Comparison of ENCODE assay signal across 8 cellular contexts in the genomic region with DNA sequence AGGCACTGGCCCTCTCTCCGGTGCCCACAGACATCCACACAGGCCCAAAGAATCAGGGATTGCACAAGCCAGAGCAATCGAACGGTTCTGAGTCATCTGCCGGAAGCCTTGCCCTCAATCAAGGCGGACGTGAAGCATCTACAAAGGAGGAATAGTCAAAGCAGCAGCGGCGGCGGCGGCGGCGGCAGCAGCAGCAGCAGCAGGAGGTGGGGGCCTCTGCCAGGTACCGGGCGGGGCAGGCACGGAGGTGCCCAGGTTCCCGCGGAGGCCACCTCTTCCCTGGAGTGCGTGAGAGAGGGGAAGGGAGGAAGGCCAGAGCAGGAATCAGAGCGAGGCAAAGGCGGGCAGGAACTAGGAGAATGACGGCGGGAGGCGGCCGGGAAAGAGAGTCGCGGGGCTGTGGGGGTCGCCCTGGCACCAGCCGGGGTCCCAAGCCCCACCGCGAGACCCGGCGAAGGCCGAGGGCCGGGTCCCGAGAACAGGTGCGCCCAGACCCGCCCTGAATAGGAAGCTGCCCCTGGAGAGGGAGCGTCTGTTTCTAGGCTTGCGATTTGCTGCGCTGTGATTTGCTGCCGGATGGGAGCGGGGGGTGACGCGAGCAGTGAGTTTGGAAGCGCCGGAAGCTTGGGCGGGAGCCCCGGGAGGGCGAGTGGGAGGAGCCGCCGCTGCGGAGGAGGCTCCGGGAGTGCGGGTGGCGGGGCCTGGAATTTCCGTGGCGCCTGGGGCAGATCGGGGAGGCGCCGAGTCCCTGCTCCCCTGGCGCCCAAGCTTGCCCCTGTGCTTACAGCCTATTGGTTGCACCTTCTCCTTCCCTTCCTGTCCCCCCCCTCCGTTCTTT. TPM values are rescaled to one million over a fixed set of nuclear protein-coding genes. Genes with fewer than 3 reads are reported as not detected.
A peak's percentile ranks its signal among the peaks of the same experiment; 100 is the strongest.
DNase-seq lines count a peak whose midpoint lies in the region; ATAC-seq and TF ChIP-seq lines count a peak whose summit lies in the region.

A gene with protein sequence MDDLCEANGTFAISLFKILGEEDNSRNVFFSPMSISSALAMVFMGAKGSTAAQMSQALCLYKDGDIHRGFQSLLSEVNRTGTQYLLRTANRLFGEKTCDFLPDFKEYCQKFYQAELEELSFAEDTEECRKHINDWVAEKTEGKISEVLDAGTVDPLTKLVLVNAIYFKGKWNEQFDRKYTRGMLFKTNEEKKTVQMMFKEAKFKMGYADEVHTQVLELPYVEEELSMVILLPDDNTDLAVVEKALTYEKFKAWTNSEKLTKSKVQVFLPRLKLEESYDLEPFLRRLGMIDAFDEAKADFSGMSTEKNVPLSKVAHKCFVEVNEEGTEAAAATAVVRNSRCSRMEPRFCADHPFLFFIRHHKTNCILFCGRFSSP (plus strand): TSS at position 117 of the 838 bp plus-strand sequence. CDS start 8,228 bp downstream, outside the sequence.

- CTCF ChIA-PET in A673 (lab: Charles Lee), result no interaction called here

- intact Hi-C loops in A673 (cut with micrococcal nuclease; ENCODE audit: unreplicated experiment), result loop anchor here (10.0 kb wide), 1 partner anchor 455 kb away; no protein-coding TSS in a partner anchor

- H3K4me3 ChIP-seq in A673 (ENCODE audit: low read depth, low read length, poor library complexity, severe bottlenecking) (peak within 1 kb of the TSS; percentile 89), choroid plexus epithelial cell (ENCODE audit: low read depth, low read length) (peak within 1 kb of the TSS; percentile 84)

- no peaks in the 10 kb centered on the region for H3K27me3 ChIP-seq in A673 (replicated peaks; ENCODE audit: insufficient read depth, low read depth, low read length, poor library complexity)

- no peak for TF ChIP-seq CTCF in A673 (conservative IDR thresholded peaks at IDR 0.05; ENCODE audit: low read depth, low read length)
- no peak for TF ChIP-seq CTCF in choroid plexus epithelial cell (conservative IDR thresholded peaks at IDR 0.05; ENCODE audit: low read depth, low read length)

- ATAC-seq in GM18873 (IDR thresholded peaks at IDR 0.05; ENCODE audit: low FRiP score, unreplicated experiment) (peak; percentile 90), HG03139 (IDR thresholded peaks at IDR 0.05; ENCODE audit: unreplicated experiment) (peak; percentile 92)

- BruUV-seq in A673 (replicated peaks; lab: Mats Ljungman, UMichigan), result TSS peak; percentile 78

- peak; percentile 97 for DNase-seq in A673 (ENCODE audit: low spot score)
- peak; percentile 93 for DNase-seq in NCI-H2227 treated with DMSO at 0.1 percent for 48 hours (lab: John Stamatoyannopoulos, UW)
- peak; percentile 78 to 79 for DNase-seq in activated CD4-positive, alpha-beta T cell treated with anti-CD3 and anti-CD28 coated beads for 4 hours
- DNase-seq in choroid plexus epithelial cell (ENCODE audit: low read depth), result peak; percentile 96
- peak; percentile 97 for DNase-seq in kidney tubule cell (ENCODE audit: low spot score)
- peak; percentile 51 to 57 for DNase-seq in stimulated activated CD4-positive, alpha-beta T cell treated with anti-CD3 and anti-CD28 coated beads, Interleukin-1b, Interleukin-23, amount 100 ng/mL, for 1 hour (ENCODE audit: low read depth in 2 of 2)

- H3K36me3 ChIP-seq in A673 (ENCODE audit: insufficient read depth, low read length, poor library complexity, severe bottlenecking), result no peaks in the 10 kb centered on the region

- POLR2A ChIA-PET in A673 (lab: Charles Lee; ENCODE audit: low non-redundant PET), result interaction anchor here (0.6 kb wide), 1 partner anchor 531 kb away, joined by 10 read pairs; no protein-coding TSS in a partner anchor

- peak within 1 kb of the TSS; percentile 99 for H3K27ac ChIP-seq in A673 (ENCODE audit: low read depth, low read length, poor library complexity, severe bottlenecking)

- H3K4me1 ChIP-seq in A673 (ENCODE audit: insufficient read depth, low read length, poor library complexity, severe bottlenecking), result peaks cover 8% of the 10 kb centered on the region

- no peaks in the 10 kb centered on the region for H3K9me3 ChIP-seq in A673 (ENCODE audit: low read depth, low read length, poor library complexity, severe bottlenecking)

RNA-seq across cellular contexts. Expression of the gene that starts here (rescaled TPM):
- total RNA-seq in A673 (2021), result 11.3 and 26.4 TPM in 2 replicates

Comparison
In these comparisons a context has a peak if more than half of its experiments do, and no peak if none do; other contexts are left out.
1. Peak in every context shown above with its lines: DNase-seq, ATAC-seq, H3K4me3 ChIP-seq and H3K27ac ChIP-seq.